12 cellular contexts compared by ENCODE assay signal in the genomic region with DNA sequence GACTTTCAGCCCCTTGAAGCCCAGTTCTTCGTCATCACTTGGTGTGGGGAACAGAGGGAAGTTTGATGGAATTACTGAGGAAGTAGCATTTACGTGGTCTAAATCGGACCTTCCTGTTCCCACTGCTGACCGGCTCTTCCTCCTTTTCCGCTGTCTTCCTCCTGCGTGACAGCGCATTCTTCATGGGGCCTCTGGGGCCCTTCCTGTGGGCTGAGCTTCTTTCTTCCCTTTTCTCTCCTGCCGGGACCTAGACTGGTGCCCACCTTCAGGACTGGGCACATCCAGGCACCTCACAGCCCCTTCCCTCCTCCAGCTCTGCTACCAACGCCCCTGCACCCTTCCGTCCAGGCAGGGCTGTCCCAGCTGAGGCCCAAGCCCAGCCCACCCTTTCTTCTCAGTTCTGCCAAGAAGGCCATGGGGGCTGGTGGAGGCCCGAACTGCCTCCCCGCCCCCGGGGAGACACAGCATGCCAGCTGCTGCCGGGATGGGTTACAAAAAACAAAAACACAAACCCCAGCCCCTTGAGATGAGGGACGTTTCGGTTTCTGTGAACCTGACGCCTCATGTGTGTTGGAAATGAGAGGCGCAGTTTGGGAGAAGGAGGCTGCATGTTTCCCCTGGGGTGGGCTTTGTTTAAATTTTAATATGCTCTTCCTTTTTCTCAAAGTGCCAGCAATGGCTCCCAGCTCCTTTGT. TPM values are rescaled to one million over a fixed set of nuclear protein-coding genes. Genes with fewer than 3 reads are reported as not detected.
DNase-seq lines count a peak whose midpoint lies in the region; ATAC-seq and TF ChIP-seq lines count a peak whose summit lies in the region.
"Had no signal": no experiment of that assay in that cellular context is flagged by ENCODE, and none has a peak within 500 bp of the region (broad histone marks: within the 10 kb centered on the region; RNA-seq: fewer than 3 reads in every experiment).

No MANE protein-coding gene starts in this region.

- POLR2A ChIA-PET in Caco-2 (lab: Charles Lee) = no interaction called here

- no peak for TF ChIP-seq POLR2A in right lobe of liver (IDR thresholded peaks at IDR 0.05)
- TF ChIP-seq POLR2A in tibial nerve (IDR thresholded peaks at IDR 0.05) = no peak

- no TSS peak for BruUV-seq in Caco-2 (replicated peaks; lab: Mats Ljungman, UMichigan)

- peak in 1 of 2 donors; percentile 63 for TF ChIP-seq EP300 in tibial nerve (IDR thresholded peaks at IDR 0.05)

- H3K4me1 Mint-ChIP-seq in brain (peaks cover 32% of the 10 kb centered on the region), Caco-2 (ENCODE audit: low read depth, unreplicated experiment) (peaks cover 5% of the 10 kb centered on the region)

- H3K27me3 ChIP-seq in right lobe of liver (no peaks in the 10 kb centered on the region), Caco-2 (replicated peaks; ENCODE audit: control insufficient read depth, insufficient read depth, low read length) (no peaks in the 10 kb centered on the region), tibial nerve (no peaks in the 10 kb centered on the region)

- H3K27ac Mint-ChIP-seq in brain (peak overlapping the region in 3 of 5 experiments; percentile 28 to 80 (median 49)), Caco-2 (ENCODE audit: unreplicated experiment) (no peak overlapping the region)

- TF ChIP-seq CTCF in brain (conservative IDR thresholded peaks at IDR 0.05) = no peak
- no peak for TF ChIP-seq CTCF in right lobe of liver (IDR thresholded peaks at IDR 0.05)
- no peak for TF ChIP-seq CTCF in Caco-2 (IDR thresholded peaks at IDR 0.05; ENCODE audit: insufficient read depth in 1 of 2, low read depth in 1 of 2, low read length in 1 of 2, severe bottlenecking in 1 of 2, unreplicated experiment in 1 of 2)
- no peak for TF ChIP-seq CTCF in tibial nerve (IDR thresholded peaks at IDR 0.05)

- H3K4me1 ChIP-seq in right lobe of liver (peaks cover 0 to 16% (median 8%) of the 10 kb centered on the region in 4 donors), Caco-2 (no peaks in the 10 kb centered on the region), tibial nerve (peaks cover 0 to 23% (median 4%) of the 10 kb centered on the region in 4 donors)

- H3K27ac ChIP-seq in right lobe of liver (peak overlapping the region; percentile 47 to 72 (median 53)), tibial nerve (peak overlapping the region in 2 of 4 donors; percentile 48 to 62)
- H3K27ac ChIP-seq: SK-N-MC had no signal

- DNase-seq in Kasumi-1 (lab: John Stamatoyannopoulos, UW) (peak; percentile 40 to 41), right lobe of liver (peak; percentile 51 to 71 (median 59)), NCI-H446 treated with DMSO at 0.1 percent for 48 hours (lab: John Stamatoyannopoulos, UW) (no peak), Caco-2 (no peak), tibial nerve (ENCODE audit: low spot score in 2 of 2) (no peak)
- peak; percentile 10 for DNase-seq in stimulated activated CD8-positive, alpha-beta memory T cell treated with anti-CD3 and anti-CD28 coated beads, Interleukin-4, amount 100 ng/mL, for 48 hours
- DNase-seq: DND-41, KG1, NCI-H446 had no signal

- H3K4me3 ChIP-seq in right lobe of liver (no peak overlapping the region), Caco-2 (ENCODE audit: low read depth, low read length) (no peak overlapping the region), tibial nerve (no peak overlapping the region)
- H3K4me3 ChIP-seq: SK-N-MC had no signal

- H3K4me3 Mint-ChIP-seq in brain (no peak overlapping the region), Caco-2 (ENCODE audit: unreplicated experiment) (no peak overlapping the region)

- peaks cover 4% of the 10 kb centered on the region for H3K36me3 Mint-ChIP-seq in brain
- H3K36me3 Mint-ChIP-seq in Caco-2 (ENCODE audit: insufficient read depth, unreplicated experiment) = no peaks in the 10 kb centered on the region

- 64% methylated on average over 11 of the region's 18 CpGs for WGBS in right lobe of liver (ENCODE audit: insufficient coverage, low coverage, low lambda C conversion rate, missing lambda C conversion rate)
- WGBS in tibial nerve, 2 donors = 56 to 58% methylated on average over 17 to 18 of the region's 18 CpGs

- peaks cover 0 to 3% (median 0%) of the 10 kb centered on the region in 5 experiments for H3K9me3 Mint-ChIP-seq in brain
- no peaks in the 10 kb centered on the region for H3K9me3 Mint-ChIP-seq in Caco-2 (ENCODE audit: unreplicated experiment)

- H3K36me3 ChIP-seq in right lobe of liver = no peaks in the 10 kb centered on the region
- no peaks in the 10 kb centered on the region for H3K36me3 ChIP-seq in Caco-2 (ENCODE audit: control insufficient read depth, insufficient read depth, low read length)
- H3K36me3 ChIP-seq in tibial nerve = no peaks in the 10 kb centered on the region

- intact Hi-C loops in right lobe of liver (cut with DNase I) (no loop called here), Caco-2 (cut with micrococcal nuclease; ENCODE audit: unreplicated experiment) (no loop called here)

- ATAC-seq in right lobe of liver (peak; percentile 65 to 75 (median 68)), GM19035 (IDR thresholded peaks at IDR 0.05; ENCODE audit: unreplicated experiment) (no peak)

- H3K27me3 Mint-ChIP-seq in brain (no peaks in the 10 kb centered on the region), Caco-2 (ENCODE audit: insufficient read depth, unreplicated experiment) (no peaks in the 10 kb centered on the region)

- H3K9me3 ChIP-seq in right lobe of liver (no peaks in the 10 kb centered on the region), Caco-2 (no peaks in the 10 kb centered on the region), tibial nerve (no peaks in the 10 kb centered on the region)

- CTCF ChIA-PET in Caco-2 (lab: Charles Lee) = no interaction called here

RNA-seq across cellular contexts. Expression of a gene that starts 19.1 kb away (rescaled TPM):
- 8.6 TPM for polyA plus RNA-seq in brain (ENCODE audit: insufficient read depth, low read depth, low replicate concordance)
- total RNA-seq in right lobe of liver (10 to 100 TPM in 1 of 6 experiments, 1 to 10 TPM in 5; 4.7 to 17.1 (median 7.4) TPM), Caco-2 (2022) (16.5 and 21.4 TPM in 2 replicates), tibial nerve (10 to 100 TPM in 3 of 4 donors, 1 to 10 TPM in 1; 9.0 to 15.6 (median 11.2) TPM)

Comparison
In these comparisons a context has a peak if more than half of its experiments do, and no peak if none do; other contexts are left out.
1. DNase-seq: peak in Kasumi-1 (2 of 2), right lobe of liver (3 of 3) and stimulated activated CD8-positive, alpha-beta memory T cell treated with anti-CD3 and anti-CD28 coated beads, Interleukin-4, amount 100 ng/mL, for 48 hours (single experiment); none in NCI-H446 treated with DMSO at 0.1 percent for 48 hours (single experiment), Caco-2 (0 of 2) and tibial nerve (0 of 2).